Comparison of ENCODE assay signal across 8 cellular contexts in genomic region chr6:142842423-142843261, GRCh38.
DNase-seq lines count a peak whose midpoint lies in the region; ATAC-seq and TF ChIP-seq lines count a peak whose summit lies in the region.

No MANE protein-coding gene starts in this region.

- H3K4me1 Mint-ChIP-seq in T-cell: peaks cover 91 to 93% (median 92%) of the 10 kb centered on the region in 3 donors

- H3K9me3 Mint-ChIP-seq in T-cell: no peaks in the 10 kb centered on the region

- H3K4me3 ChIP-seq in right cardiac atrium (ENCODE audit: low read length): peak overlapping the region; percentile 52
- H3K4me3 ChIP-seq in esophagus squamous epithelium: peak overlapping the region in 3 of 4 donors; percentile 8 to 18 (median 8)
- peak overlapping the region; percentile 28 for H3K4me3 ChIP-seq in thymus (ENCODE audit: low read length)

- TF ChIP-seq POLR2A in esophagus squamous epithelium (IDR thresholded peaks at IDR 0.05): no peak

- 47% methylated on average over 11 of the region's 11 CpGs for WGBS in right cardiac atrium
- WGBS in esophagus squamous epithelium, 2 donors: 50 to 67% methylated on average over 11 of the region's 11 CpGs
- WGBS in thymus: 32% methylated on average over 11 of the region's 11 CpGs

- no peaks in the 10 kb centered on the region for H3K36me3 Mint-ChIP-seq in T-cell

- intact Hi-C loops in right cardiac atrium (cut with DNase I): loop anchor here in 2 of 4 donors (5.0 to 10.0 kb wide), 2 partner anchors 102 to 145 kb away; partner anchors contain the start of gene HIVEP2 (in 1 of the 2)
- intact Hi-C loops in Right ventricle myocardium superior (cut with DNase I): no loop called here
- intact Hi-C loops in esophagus squamous epithelium (cut with DNase I): no loop called here

- ATAC-seq in right cardiac atrium (no peak), Right ventricle myocardium superior (ENCODE audit: poor library complexity) (no peak), HG02973 (IDR thresholded peaks at IDR 0.05; ENCODE audit: unreplicated experiment) (peak; percentile 68), T-cell (replicated peaks in 1 of 4) (peak; percentile 67 to 75 (median 71))

- H3K27ac Mint-ChIP-seq in T-cell: peak overlapping the region; percentile 90 to 97

- no peaks in the 10 kb centered on the region for H3K9me3 ChIP-seq in right cardiac atrium (ENCODE audit: control insufficient read depth, low read length)
- H3K9me3 ChIP-seq in esophagus squamous epithelium: no peaks in the 10 kb centered on the region
- H3K9me3 ChIP-seq in thymus (ENCODE audit: control insufficient read depth): no peaks in the 10 kb centered on the region

- H3K36me3 ChIP-seq in esophagus squamous epithelium (no peaks in the 10 kb centered on the region), thymus (ENCODE audit: control insufficient read depth, insufficient read depth) (no peaks in the 10 kb centered on the region)

- no peak for DNase-seq in right cardiac atrium
- DNase-seq in Right ventricle myocardium superior: no peak
- peak in 10 of 34 experiments; percentile 18 to 48 (median 32) for DNase-seq in T-cell
- no peak for DNase-seq in esophagus squamous epithelium (lab: John Stamatoyannopoulos, UW)
- no peak for DNase-seq in SKM-1 (lab: John Stamatoyannopoulos, UW; ENCODE audit: unreplicated experiment)
- DNase-seq in NCI-H748 (lab: John Stamatoyannopoulos, UW; ENCODE audit: unreplicated experiment): no peak

- H3K27me3 ChIP-seq in right cardiac atrium (ENCODE audit: control insufficient read depth, insufficient read depth) (no peaks in the 10 kb centered on the region), esophagus squamous epithelium (no peaks in the 10 kb centered on the region), thymus (ENCODE audit: control insufficient read depth, insufficient read depth) (no peaks in the 10 kb centered on the region)

- no peak for TF ChIP-seq CTCF in esophagus squamous epithelium (IDR thresholded peaks at IDR 0.05)

- peak overlapping the region; percentile 75 to 89 (median 79) for H3K4me3 Mint-ChIP-seq in T-cell

- no peaks in the 10 kb centered on the region for H3K27me3 Mint-ChIP-seq in T-cell

- H3K4me1 ChIP-seq in right cardiac atrium (ENCODE audit: control insufficient read depth, insufficient read depth, low read length) (peaks cover 11% of the 10 kb centered on the region), esophagus squamous epithelium (peaks cover 21 to 77% (median 41%) of the 10 kb centered on the region in 3 donors), thymus (ENCODE audit: control insufficient read depth, insufficient read depth, low read length) (peaks cover 24% of the 10 kb centered on the region)

- POLR2A ChIA-PET in T-cell (lab: Charles Lee): interaction anchor here (0.6 to 2.3 kb wide), 22 partner anchors 12 to 126 kb away, joined by 3 to 15 read pairs (median 3); no protein-coding TSS in a partner anchor

- H3K27ac ChIP-seq in right cardiac atrium (ENCODE audit: low read length) (no peak overlapping the region), esophagus squamous epithelium (peak overlapping the region in 3 of 4 donors; percentile 68 to 87 (median 82)), thymus (ENCODE audit: low read depth) (peak overlapping the region; percentile 83)

- CTCF ChIA-PET in T-cell (lab: Charles Lee): interaction anchor here (0.6 to 2.9 kb wide), 18 partner anchors 9 to 844 kb away, joined by 3 to 12 read pairs (median 4); no protein-coding TSS in a partner anchor

Comparison
In these comparisons a context has a peak if more than half of its experiments do, and no peak if none do; other contexts are left out.
1. ATAC-seq: peak in HG02973 (single experiment) and T-cell (4 of 4); none in right cardiac atrium (0 of 2) and Right ventricle myocardium superior (single experiment).
2. Peak in every context shown above with its lines, with median percentiles within 50 percentile points of each other: H3K4me3 ChIP-seq.